In the genomic region with DNA sequence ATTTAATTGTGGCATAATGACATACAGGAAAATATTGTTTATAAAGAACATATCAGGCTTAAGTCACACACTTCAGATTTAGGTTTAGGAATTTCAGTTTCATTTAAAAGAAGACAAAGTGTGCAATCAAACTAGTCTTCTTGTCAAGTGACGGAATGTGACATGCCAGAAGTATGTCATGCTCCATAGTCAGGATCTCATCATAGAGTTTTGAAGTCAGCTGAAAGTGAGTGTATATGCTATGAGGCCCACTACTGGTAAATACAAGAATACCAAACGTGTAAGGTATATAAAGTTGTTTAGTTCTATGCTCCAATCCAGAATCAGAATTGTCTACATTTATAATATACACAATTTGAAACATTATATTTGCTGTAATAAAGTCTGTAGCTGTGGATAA, we compare ENCODE assay signal across 29 cellular contexts.
"Had no signal": no experiment of that assay in that cellular context is flagged by ENCODE, and none has a peak within 500 bp of the region (broad histone marks: within the 10 kb centered on the region; RNA-seq: fewer than 3 reads in every experiment).

No MANE protein-coding gene starts in this region.

- H3K4me1 ChIP-seq: breast epithelium, esophagus squamous epithelium, heart right ventricle, left ventricle myocardium inferior, right atrium auricular region, tibial nerve had no signal

- H3K36me3 Mint-ChIP-seq: activated CD4-positive, alpha-beta memory T cell treated with anti-CD3 and anti-CD28 coated beads for 36 hours; natural killer cell; stimulated activated memory B cell treated with anti-CD40 and anti-IgM and Interleukin-4, amounts not matched to agents 10 μg/mL and 1 μg/mL and 100 μg/mL, for 72 hours had no signal

- H3K4me3 ChIP-seq: breast epithelium, esophagus squamous epithelium, heart right ventricle, left ventricle myocardium inferior, lung, right atrium auricular region, smooth muscle cell, tibial nerve had no signal

- H3K4me3 Mint-ChIP-seq: activated CD4-positive, alpha-beta memory T cell treated with anti-CD3 and anti-CD28 coated beads for 36 hours; activated T-helper 1 cell treated with anti-CD3 and anti-CD28 coated beads, Interleukin-12 subunit alpha, Interleukin-12 subunit beta, Interleukin-2, Interleukin-4 antibody, amounts not matched to agents 30 ng/mL and 10 ng/mL and 1 ng/mL, durations not matched to agents 14 hours and 24 hours and 36 hours; dendritic cell treated with granulocyte-macrophage colony-stimulating factor and Interleukin-4, amounts not matched to agents 40 ng/mL and 50 ng/mL, for 4 days; natural killer cell; stimulated activated memory B cell treated with anti-CD40 and anti-IgM and Interleukin-4, amounts not matched to agents 10 μg/mL and 1 μg/mL and 100 μg/mL, for 72 hours had no signal

- H3K9me3 Mint-ChIP-seq: activated CD4-positive, alpha-beta memory T cell treated with anti-CD3 and anti-CD28 coated beads for 36 hours; activated T-helper 1 cell treated with anti-CD3 and anti-CD28 coated beads, Interleukin-12 subunit alpha, Interleukin-12 subunit beta, Interleukin-2, Interleukin-4 antibody, amounts not matched to agents 30 ng/mL and 10 ng/mL and 1 ng/mL, durations not matched to agents 14 hours and 24 hours and 36 hours; stimulated activated memory B cell treated with anti-CD40 and anti-IgM and Interleukin-4, amounts not matched to agents 10 μg/mL and 1 μg/mL and 100 μg/mL, for 72 hours had no signal

- H3K4me1 Mint-ChIP-seq: natural killer cell; stimulated activated memory B cell treated with anti-CD40 and anti-IgM and Interleukin-4, amounts not matched to agents 10 μg/mL and 1 μg/mL and 100 μg/mL, for 72 hours had no signal

- H3K27ac ChIP-seq: breast epithelium, epithelial cell of prostate, esophagus squamous epithelium, heart right ventricle, left ventricle myocardium inferior, right atrium auricular region, tibial nerve, VCaP had no signal

- H3K9me3 ChIP-seq: breast epithelium, esophagus squamous epithelium, left ventricle myocardium inferior, right atrium auricular region, tibial nerve had no signal

- H3K36me3 ChIP-seq: breast epithelium, esophagus squamous epithelium, heart right ventricle, left ventricle myocardium inferior, right atrium auricular region, tibial nerve had no signal

- H3K4me2 ChIP-seq: smooth muscle cell had no signal

- H3K27me3 ChIP-seq: breast epithelium, esophagus squamous epithelium, heart right ventricle, right atrium auricular region, tibial nerve had no signal

- DNase-seq: activated CD4-positive, alpha-beta memory T cell treated with anti-CD3 and anti-CD28 coated beads for 36 hours; activated CD4-positive, alpha-beta T cell treated with anti-CD3 and anti-CD28 coated beads for 48 hours; activated CD8-positive, alpha-beta memory T cell treated with anti-CD3 and anti-CD28 coated beads, Interleukin-2, amount 50 U/mL, for 4 hours; activated effector memory CD4-positive, alpha-beta T cell treated with anti-CD3 and anti-CD28 coated beads, Interleukin-2, amount 50 U/mL, for 16 hours; activated naive CD4-positive, alpha-beta T cell treated with anti-CD3 and anti-CD28 coated beads, Interleukin-2, amount 50 U/mL, for 16 hours; activated T-cell treated with anti-CD3 and anti-CD28 coated beads, Interleukin-2, amount 50 U/mL, for 1 hour; amniotic stem cell; central memory CD4-positive, alpha-beta T cell; esophagus squamous epithelium; foreskin melanocyte; heart right ventricle; islet precursor cell; left ventricle myocardium inferior; mesendoderm; natural killer cell; stimulated activated CD4-positive, alpha-beta T cell treated with anti-CD3 and anti-CD28 coated beads, Interleukin-1b, Interleukin-23, amount 100 ng/mL, for 48 hours; stimulated activated CD4-positive, alpha-beta T cell treated with anti-CD3 and anti-CD28 coated beads, Interleukin-4, amount 100 ng/mL, for 4 hours; stimulated activated CD8-positive, alpha-beta memory T cell treated with anti-CD3 and anti-CD28 coated beads, Interleukin-4, amount 100 ng/mL, for 48 hours had no signal

- H3K27me3 Mint-ChIP-seq: activated CD4-positive, alpha-beta memory T cell treated with anti-CD3 and anti-CD28 coated beads for 36 hours; dendritic cell treated with granulocyte-macrophage colony-stimulating factor and Interleukin-4, amounts not matched to agents 40 ng/mL and 50 ng/mL, for 4 days; stimulated activated memory B cell treated with anti-CD40 and anti-IgM and Interleukin-4, amounts not matched to agents 10 μg/mL and 1 μg/mL and 100 μg/mL, for 72 hours had no signal

- H3K27ac Mint-ChIP-seq: activated CD4-positive, alpha-beta memory T cell treated with anti-CD3 and anti-CD28 coated beads for 36 hours; activated T-helper 1 cell treated with anti-CD3 and anti-CD28 coated beads, Interleukin-12 subunit alpha, Interleukin-12 subunit beta, Interleukin-2, Interleukin-4 antibody, amounts not matched to agents 30 ng/mL and 10 ng/mL and 1 ng/mL, durations not matched to agents 14 hours and 24 hours and 36 hours; dendritic cell treated with granulocyte-macrophage colony-stimulating factor and Interleukin-4, amounts not matched to agents 40 ng/mL and 50 ng/mL, for 4 days; natural killer cell; stimulated activated memory B cell treated with anti-CD40 and anti-IgM and Interleukin-4, amounts not matched to agents 10 μg/mL and 1 μg/mL and 100 μg/mL, for 72 hours had no signal

- ATAC-seq: activated CD4-positive, CD25-positive, alpha-beta regulatory T cell treated with anti-CD3 and anti-CD28 coated beads, Interleukin-2, amount 50 U/mL, for 24 hours; heart right ventricle; natural killer cell; stimulated activated memory B cell treated with anti-CD40 and anti-IgM and Interleukin-4, amounts not matched to agents 10 μg/mL and 1 μg/mL and 100 μg/mL, for 72 hours had no signal
